Comparison of ENCODE assay signal across 9 cellular contexts in the genomic region with DNA sequence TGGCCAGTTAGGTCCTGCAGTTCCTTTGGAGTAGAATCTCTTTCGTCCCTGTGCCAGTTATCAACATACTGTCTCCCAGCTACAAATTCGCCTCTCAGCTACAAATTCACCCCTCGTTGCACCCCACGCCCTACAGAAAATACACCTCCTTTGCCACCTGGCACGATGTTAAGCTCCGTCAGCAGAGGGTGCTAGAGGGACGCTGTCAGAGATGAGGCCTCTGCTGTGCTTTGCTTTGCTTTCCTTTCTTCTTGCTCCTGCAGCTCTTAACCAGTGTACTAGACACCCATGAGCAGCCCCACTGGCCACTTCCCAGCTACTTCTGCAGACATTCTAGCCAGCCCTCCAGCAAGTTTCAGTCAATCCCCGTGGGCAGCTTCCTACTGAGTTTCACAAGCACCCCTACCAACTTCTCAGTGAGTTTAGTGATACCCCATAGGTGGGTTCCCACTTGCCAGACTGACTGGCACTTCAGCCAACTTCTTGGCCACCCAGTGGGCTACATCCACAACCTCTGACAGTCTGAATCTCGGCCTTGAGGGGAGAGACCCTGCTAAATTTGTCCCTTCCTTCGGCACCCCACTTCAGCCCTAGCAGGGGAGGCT. TPM values are rescaled to one million over a fixed set of nuclear protein-coding genes. Genes with fewer than 3 reads are reported as not detected.
A peak's percentile ranks its signal among the peaks of the same experiment; 100 is the strongest.
DNase-seq lines count a peak whose midpoint lies in the region; ATAC-seq, FAIRE-seq and TF ChIP-seq lines count a peak whose summit lies in the region.
"Had no signal": no experiment of that assay in that cellular context is flagged by ENCODE, and none has a peak within 500 bp of the region (broad histone marks: within the 10 kb centered on the region; RNA-seq: fewer than 3 reads in every experiment).

No MANE protein-coding gene starts in this region.

- TF ChIP-seq POLR2A in stomach (IDR thresholded peaks at IDR 0.05) = no peak

- no peaks in the 10 kb centered on the region for H3K79me2 ChIP-seq in neural progenitor cell (ENCODE audit: low read depth)

- no peaks in the 10 kb centered on the region for H3K36me3 ChIP-seq in neural progenitor cell
- H3K36me3 ChIP-seq in stomach = peaks cover 0 to 18% (median 17%) of the 10 kb centered on the region in 4 donors

- H2AFZ ChIP-seq in neural progenitor cell (replicated peaks) = no peak overlapping the region

- no peak overlapping the region for H3K27ac ChIP-seq in neural progenitor cell
- no peak overlapping the region for H3K27ac ChIP-seq in stomach

- peaks cover 5% of the 10 kb centered on the region for H3F3A ChIP-seq in neural progenitor cell (ENCODE audit: low read depth)

- peaks cover 5% of the 10 kb centered on the region for H3K4me1 Mint-ChIP-seq in neural progenitor cell

- H3K36me3 Mint-ChIP-seq in neural progenitor cell = no peaks in the 10 kb centered on the region

- H3K4me2 ChIP-seq in neural progenitor cell = no peak overlapping the region

- ATAC-seq in GM21526 (IDR thresholded peaks at IDR 0.05; ENCODE audit: low FRiP score, unreplicated experiment) = no peak

- FAIRE-seq in RCC 7860 (lab: Jason Lieb, UNC) = no peak
- FAIRE-seq: islet of Langerhans had no signal

- H3K4me3 ChIP-seq in GM12864 (ENCODE audit: low read depth, low read length) (no peak overlapping the region), fibroblast of pulmonary artery (replicated peaks; ENCODE audit: low read depth, low read length) (no peak overlapping the region), neural progenitor cell (no peak overlapping the region), stomach (no peak overlapping the region)

- H3K27ac Mint-ChIP-seq in neural progenitor cell = no peak overlapping the region

- H3K27me3 Mint-ChIP-seq in neural progenitor cell (ENCODE audit: insufficient read depth, low read depth) = peaks cover 2% of the 10 kb centered on the region

- no peaks in the 10 kb centered on the region for H3K27me3 ChIP-seq in neural progenitor cell
- H3K27me3 ChIP-seq in stomach = no peaks in the 10 kb centered on the region

- 8 to 12% (median 11%) methylated on average over 10 of the region's 10 CpGs for WGBS in stomach, 5 donors

- no peak overlapping the region for H3K9ac ChIP-seq in neural progenitor cell

- intact Hi-C loops in stomach (cut with DNase I; ENCODE audit: low total_unique reads) = no loop called here

- H4K20me1 ChIP-seq in neural progenitor cell (ENCODE audit: low read depth) = peaks cover 3% of the 10 kb centered on the region

- H3K9me3 ChIP-seq in neural progenitor cell (ENCODE audit: low read depth) (no peaks in the 10 kb centered on the region), stomach (no peaks in the 10 kb centered on the region)

- H3K4me1 ChIP-seq in neural progenitor cell = no peaks in the 10 kb centered on the region
- H3K4me1 ChIP-seq in stomach = peaks cover 0 to 9% (median 4%) of the 10 kb centered on the region in 4 donors

- H3K9me3 Mint-ChIP-seq in neural progenitor cell = no peaks in the 10 kb centered on the region

- TF ChIP-seq CTCF in GM12864 (IDR thresholded peaks at IDR 0.05; ENCODE audit: low read depth, low read length, missing control alignments) (peak; percentile 98), fibroblast of pulmonary artery (IDR thresholded peaks at IDR 0.05; ENCODE audit: low read length, missing control alignments) (peak; percentile 97), neural progenitor cell (IDR thresholded peaks at IDR 0.05) (peak; percentile 88), stomach (IDR thresholded peaks at IDR 0.05) (peak in 5 of 7 experiments; percentile 68 to 87 (median 76))

- TF ChIP-seq EP300 in stomach (IDR thresholded peaks at IDR 0.05) = no peak

- DNase-seq in GM12864 (ENCODE audit: low read depth) (peak; percentile 34), HuH-7.5 (ENCODE audit: low spot score) (peak; percentile 27), RCC 7860 (ENCODE audit: low spot score) (peak; percentile 54), activated T-helper 1 cell treated with Interleukin-2 at 50 U/mL for 16 hours (ENCODE audit: low read depth) (peak; percentile 55), fibroblast of pulmonary artery (ENCODE audit: low read depth) (peak; percentile 79), neural progenitor cell (ENCODE audit: low spot score) (peak; percentile 89), stomach (peak; percentile 78)

- no peak overlapping the region for H3K4me3 Mint-ChIP-seq in neural progenitor cell

RNA-seq across cellular contexts. Expression of gene HAUS3, which starts 21.8 kb away (rescaled TPM):
- 24.4 and 25.0 TPM in 2 replicates for total RNA-seq in neural progenitor cell (ENCODE audit: low replicate concordance)
- total RNA-seq in stomach = 10 to 100 TPM in 4 of 5 donors, 1 to 10 TPM in 1; 7.6 to 37.4 (median 17.5) TPM
- 1 to 10 TPM; 5.5 to 7.4 (median 6.8) TPM for polyA plus RNA-seq in stomach

RNA-seq across cellular contexts. Expression of gene POLN, which starts 21.8 kb away (rescaled TPM):
- 1.5 and 1.7 TPM in 2 replicates for total RNA-seq in neural progenitor cell (ENCODE audit: low replicate concordance)
- total RNA-seq in stomach = 1 to 10 TPM in 2 of 5 donors, under 1 TPM in 1, not detected in 2; 0.29 to 5.1 (median 1.4) TPM
- 1 to 10 TPM in 2 of 3 donors, under 1 TPM in 1; 0.90 to 1.7 (median 1.3) TPM for polyA plus RNA-seq in stomach

RNA-seq across cellular contexts. Expression of gene MXD4, which starts 41.8 kb away (rescaled TPM):
- total RNA-seq in neural progenitor cell (ENCODE audit: low replicate concordance) (22.7 and 58.8 TPM in 2 replicates), stomach (100 to 1,000 TPM in 1 of 5 donors, 10 to 100 TPM in 4; 22.8 to 114 (median 48.7) TPM)
- polyA plus RNA-seq in stomach = 10 to 100 TPM; 19.1 to 49.4 (median 30.1) TPM

Comparison
In these comparisons a context has a peak if more than half of its experiments do, and no peak if none do; other contexts are left out.
1. DNase-seq: peak in every context shown above with its lines; median percentile 89 in neural progenitor cell; 79 in fibroblast of pulmonary artery; 78 in stomach; 55 in activated T-helper 1 cell treated with Interleukin-2 at 50 U/mL for 16 hours; 54 in RCC 7860; 34 in GM12864; 27 in HuH-7.5.